Comparison of ENCODE assay signal across 9 cellular contexts in genomic region chr2:38037757-38038615, GRCh38. TPM values are rescaled to one million over a fixed set of nuclear protein-coding genes. Genes with fewer than 3 reads are reported as not detected.
A peak's percentile ranks its signal among the peaks of the same experiment; 100 is the strongest.
DNase-seq lines count a peak whose midpoint lies in the region; ATAC-seq and TF ChIP-seq lines count a peak whose summit lies in the region.
"Had no signal": no experiment of that assay in that cellular context is flagged by ENCODE, and none has a peak within 500 bp of the region (broad histone marks: within the 10 kb centered on the region; RNA-seq: fewer than 3 reads in every experiment).

No MANE protein-coding gene starts in this region.

- peaks cover 29% of the 10 kb centered on the region for H3K27me3 ChIP-seq in cardiac muscle cell

- H3K4me3 ChIP-seq in cardiac muscle cell (no peak overlapping the region), retinal pigment epithelial cell (ENCODE audit: low read length) (peak overlapping the region; percentile 50)

- H3K9me3 ChIP-seq in cardiac muscle cell (ENCODE audit: low read depth) = no peaks in the 10 kb centered on the region

- peak; percentile 63 for TF ChIP-seq CTCF in cardiac muscle cell (IDR thresholded peaks at IDR 0.05; ENCODE audit: low read depth, low read length)
- peak; percentile 55 for TF ChIP-seq CTCF in retinal pigment epithelial cell (conservative IDR thresholded peaks at IDR 0.05; ENCODE audit: low read depth, low read length)

- no peaks in the 10 kb centered on the region for H3K36me3 ChIP-seq in cardiac muscle cell

- H3K4me1 ChIP-seq in cardiac muscle cell (ENCODE audit: low read depth) = no peaks in the 10 kb centered on the region

- peak; percentile 65 for ATAC-seq in GM18517 (IDR thresholded peaks at IDR 0.05; ENCODE audit: unreplicated experiment)
- ATAC-seq in HG02970 (IDR thresholded peaks at IDR 0.05; ENCODE audit: low FRiP score, unreplicated experiment) = peak; percentile 55
- ATAC-seq: naive thymus-derived CD4-positive, alpha-beta T cell had no signal

- DNase-seq in AG20443 (ENCODE audit: low spot score) = peak; percentile 74
- peak; percentile 43 to 61 for DNase-seq in activated CD4-positive, alpha-beta T cell treated with anti-CD3 and anti-CD28 coated beads, Interleukin-2, amount 50 U/mL, for 48 hours
- peak; percentile 26 to 86 for DNase-seq in cardiac muscle cell (ENCODE audit: low read depth in 1 of 2, low spot score in 1 of 2)
- no peak for DNase-seq in retinal pigment epithelial cell (ENCODE audit: low read depth)
- DNase-seq in epidermal melanocyte (ENCODE audit: insufficient read length, low spot score) = no peak
- no peak for DNase-seq in activated CD4-positive, CD25-positive, alpha-beta regulatory T cell (lab: John Stamatoyannopoulos, UW)

- H3K27ac ChIP-seq in cardiac muscle cell = no peak overlapping the region

RNA-seq across cellular contexts. Expression of gene CYP1B1, which starts 38.0 kb away (rescaled TPM):
- 0.18 TPM in 1 of 2 replicates, not detected in the other for total RNA-seq in cardiac muscle cell
- polyA plus RNA-seq in cardiac muscle cell = 0.06 TPM in 1 of 2 replicates, not detected in the other

Comparison
In these comparisons a context has a peak if more than half of its experiments do, and no peak if none do; other contexts are left out.
1. DNase-seq: peak in AG20443 (single experiment), activated CD4-positive, alpha-beta T cell treated with anti-CD3 and anti-CD28 coated beads, Interleukin-2, amount 50 U/mL, for 48 hours (2 of 2) and cardiac muscle cell (2 of 2); none in retinal pigment epithelial cell (single experiment), epidermal melanocyte (single experiment) and activated CD4-positive, CD25-positive, alpha-beta regulatory T cell (0 of 4).